ENCODE assay signal across 20 cellular contexts in genomic region chr16:23255000-23255399, GRCh38. TPM values are rescaled to one million over a fixed set of nuclear protein-coding genes. Genes with fewer than 3 reads are reported as not detected.
"Had no signal": no experiment of that assay in that cellular context is flagged by ENCODE, and none has a peak within 500 bp of the region (broad histone marks: within the 10 kb centered on the region; RNA-seq: fewer than 3 reads in every experiment).

No MANE protein-coding gene starts in this region.

- ATAC-seq: esophagus mucosa, heart right ventricle, mucosa of descending colon, right cardiac atrium, upper lobe of right lung had no signal

- H3K9me3 ChIP-seq: mucosa of descending colon, ovary, testis, upper lobe of right lung, vagina had no signal

- H3K27me3 ChIP-seq: heart right ventricle, ovary, testis, tibial nerve, upper lobe of right lung, vagina had no signal

- DNase-seq: effector memory CD4-positive, alpha-beta T cell; heart right ventricle; hypothalamus; kidney glomerular epithelial cell; mucosa of descending colon; ovary; right cardiac atrium; small intestine; stimulated activated CD4-positive, alpha-beta T cell treated with anti-CD3 and anti-CD28 coated beads, Interleukin-12 subunit alpha, Interleukin-12 subunit beta, amount 100 ng/mL, for 4 hours; stimulated activated naive CD4-positive, alpha-beta T cell treated with Interleukin-2 at 50 U/mL for 16 hours; testis; upper lobe of right lung had no signal

- H3K36me3 ChIP-seq: heart right ventricle, ovary, tibial nerve, upper lobe of right lung, vagina had no signal

- H3K27ac Mint-ChIP-seq: progenitor cell of endocrine pancreas had no signal

- H3K27ac ChIP-seq: heart right ventricle, ovary, testis, tibial nerve, upper lobe of right lung, vagina had no signal

- H3K4me1 Mint-ChIP-seq: naive thymus-derived CD8-positive, alpha-beta T cell had no signal

- H3K4me3 Mint-ChIP-seq: naive thymus-derived CD8-positive, alpha-beta T cell had no signal

- H3K4me1 ChIP-seq: heart right ventricle, testis, tibial nerve, upper lobe of right lung, vagina had no signal

- H3K4me3 ChIP-seq: heart right ventricle, mucosa of descending colon, ovary, testis, tibial nerve, upper lobe of right lung, vagina had no signal

RNA-seq across cellular contexts. Expression of gene SCNN1B, which starts 47.1 kb away (rescaled TPM):
- total RNA-seq: fibroblast of lung; frontal cortex; naive thymus-derived CD8-positive, alpha-beta T cell; progenitor cell of endocrine pancreas had no signal
- polyA plus RNA-seq: fibroblast of lung; naive thymus-derived CD8-positive, alpha-beta T cell; neural cell had no signal
